Comparison of ENCODE assay signal across 15 cellular contexts in the genomic region with DNA sequence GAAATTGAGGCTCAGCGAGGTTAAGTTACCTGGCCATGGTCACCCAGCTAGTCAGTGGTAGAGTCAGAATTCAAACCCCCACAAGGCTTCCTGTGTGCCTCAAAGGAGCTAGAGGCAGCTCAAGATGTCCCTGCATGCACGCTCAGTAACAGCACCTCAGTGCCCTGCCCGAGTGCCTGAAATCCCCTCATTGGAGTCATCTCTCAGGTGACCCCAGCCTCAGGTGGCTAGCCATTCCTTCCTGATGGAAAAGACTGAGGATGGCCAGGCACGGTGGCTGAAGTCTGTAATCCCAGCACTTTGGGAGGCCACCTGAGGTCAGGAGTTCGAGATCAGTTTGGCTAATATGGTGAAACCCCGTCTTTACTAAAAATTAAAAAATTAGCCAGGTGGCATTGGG. TPM values are rescaled to one million over a fixed set of nuclear protein-coding genes. Genes with fewer than 3 reads are reported as not detected.
DNase-seq lines count a peak whose midpoint lies in the region; ATAC-seq and TF ChIP-seq lines count a peak whose summit lies in the region.
"Had no signal": no experiment of that assay in that cellular context is flagged by ENCODE, and none has a peak within 500 bp of the region (broad histone marks: within the 10 kb centered on the region; RNA-seq: fewer than 3 reads in every experiment).

No MANE protein-coding gene starts in this region.

- H4K20me1 ChIP-seq in HCT116 (ENCODE audit: insufficient read depth): no peaks in the 10 kb centered on the region

- H3K27ac Mint-ChIP-seq in MCF 10A (ENCODE audit: low read depth, unreplicated experiment): peak overlapping the region; percentile 69
- H3K27ac Mint-ChIP-seq: T-helper 1 cell treated with Interleukin-12 subunit alpha and Interleukin-12 subunit beta and Interleukin-4 antibody, amounts not matched to agents 30 μg/mL and 1 μg/mL, for 36 hours had no signal

- no peaks in the 10 kb centered on the region for H3K36me3 ChIP-seq in HCT116 (ENCODE audit: control insufficient read depth in 1 of 2, insufficient read depth in 2 of 2, low read length in 2 of 2)
- H3K36me3 ChIP-seq in mesenchymal stem cell (ENCODE audit: control insufficient read depth in 1 of 2, insufficient read depth in 2 of 2, low read depth in 1 of 2, low read length in 2 of 2): no peaks in the 10 kb centered on the region
- no peaks in the 10 kb centered on the region for H3K36me3 ChIP-seq in suprapubic skin

- RAD21 ChIA-PET in HCT116 (lab: Charles Lee; ENCODE audit: low non-redundant PET in 1 of 2, low total read pairs in 2 of 2, uncharacterized antibody in 2 of 2, unreplicated experiment in 2 of 2): interaction anchor here (0.8 to 1.2 kb wide), 3 partner anchors 41 to 94 kb away, joined by 4 to 5 read pairs (median 4); no protein-coding TSS in a partner anchor

- no peak overlapping the region for H2BK15ac ChIP-seq in mesenchymal stem cell (ENCODE audit: low read depth, poor library complexity, severe bottlenecking)

- intact Hi-C loops in HCT116 (cut with micrococcal nuclease) (loop anchor here (1.0 kb wide), 1 partner anchor 44 kb away; no protein-coding TSS in a partner anchor), MCF 10A (cut with micrococcal nuclease) (loop anchor here (5.0 kb wide), 1 partner anchor 218 kb away; the partner anchor contains the start of gene MTFP1)

- no peak overlapping the region for H4K8ac ChIP-seq in mesenchymal stem cell (ENCODE audit: low read length)

- TSS peak; percentile 81 for BruUV-seq in HCT116 (replicated peaks; lab: Mats Ljungman, UMichigan)
- BruUV-seq in MCF 10A (replicated peaks; lab: Mats Ljungman, UMichigan): no TSS peak

- H3K4me1 Mint-ChIP-seq in MCF 10A (ENCODE audit: insufficient read depth, unreplicated experiment): peaks cover 62% of the 10 kb centered on the region

- CTCF ChIA-PET in HCT116 (lab: Charles Lee): interaction anchor here (1.0 to 1.3 kb wide), 3 partner anchors 46 to 102 kb away, joined by 6 to 13 read pairs (median 8); no protein-coding TSS in a partner anchor
- CTCF ChIA-PET in MCF 10A (lab: Yijun Ruan, JAX): interaction anchor here (0.7 kb wide), 2 partner anchors 38 to 110 kb away, joined by 4 to 5 read pairs; no protein-coding TSS in a partner anchor

- 97% methylated on average over 6 of the region's 6 CpGs for WGBS in mesenchymal stem cell
- 91% methylated on average over 6 of the region's 6 CpGs for WGBS in suprapubic skin

- H3K4me1 ChIP-seq in HCT116 (ENCODE audit: control insufficient read depth in 1 of 2, insufficient read depth in 2 of 2, low read length in 2 of 2) (peaks cover 90 to 99% of the 10 kb centered on the region in 2 experiments), mesenchymal stem cell (ENCODE audit: control insufficient read depth, insufficient read depth, low read depth, low read length) (peaks cover 53% of the 10 kb centered on the region), suprapubic skin (peaks cover 73% of the 10 kb centered on the region)

- H2BK5ac ChIP-seq in mesenchymal stem cell (ENCODE audit: low read depth, low read length, poor library complexity, severe bottlenecking): peak overlapping the region; percentile 86

- H3K9me3 Mint-ChIP-seq in MCF 10A (ENCODE audit: unreplicated experiment): no peaks in the 10 kb centered on the region
- H3K9me3 Mint-ChIP-seq: T-helper 1 cell treated with Interleukin-12 subunit alpha and Interleukin-12 subunit beta and Interleukin-4 antibody, amounts not matched to agents 30 μg/mL and 1 μg/mL, for 36 hours had no signal

- peak overlapping the region; percentile 80 for H3K9ac ChIP-seq in HCT116 (ENCODE audit: low read length)
- H3K9ac ChIP-seq in mesenchymal stem cell (ENCODE audit: low read length): peak overlapping the region; percentile 87

- no peak overlapping the region for H3K23ac ChIP-seq in mesenchymal stem cell (ENCODE audit: low read length in 2 of 2)

- POLR2A ChIA-PET in HCT116 (lab: Charles Lee): interaction anchor here (0.8 to 7.5 kb wide), 17 partner anchors 7 to 102 kb away, joined by 3 to 61 read pairs (median 7); no protein-coding TSS in a partner anchor
- POLR2A ChIA-PET in MCF 10A (lab: Yijun Ruan, JAX): interaction anchor here (0.6 to 1.2 kb wide), 3 partner anchors 13 to 1528 kb away, joined by 3 to 7 read pairs (median 4); no protein-coding TSS in a partner anchor

- peak overlapping the region; percentile 89 for H2AK5ac ChIP-seq in mesenchymal stem cell (ENCODE audit: low read length, severe bottlenecking)

- TF ChIP-seq CTCF in HCT116 (IDR thresholded peaks at IDR 0.05 in 2 of 3, conservative IDR thresholded peaks at IDR 0.05 in 1 of 3; ENCODE audit: borderline replicate concordance in 1 of 3, insufficient read depth in 1 of 3, low read depth in 2 of 3, low read length in 2 of 3) (no peak), MCF 10A (IDR thresholded peaks at IDR 0.05; ENCODE audit: unreplicated experiment) (no peak), suprapubic skin (IDR thresholded peaks at IDR 0.05) (no peak)

- H3K27ac ChIP-seq in HCT116 (ENCODE audit: low read depth, low read length): peak overlapping the region; percentile 96
- H3K27ac ChIP-seq in mesenchymal stem cell (ENCODE audit: low read length, poor library complexity, severe bottlenecking): peak overlapping the region; percentile 91
- peak overlapping the region; percentile 81 for H3K27ac ChIP-seq in suprapubic skin

- no peaks in the 10 kb centered on the region for H3K79me1 ChIP-seq in mesenchymal stem cell (replicated peaks; ENCODE audit: low read length, poor library complexity, severe bottlenecking)

- ATAC-seq in HCT116 (no peak), HG03520 (IDR thresholded peaks at IDR 0.05; ENCODE audit: unreplicated experiment) (no peak)

- in situ Hi-C loops in KBM-7 (cut with MboI; ENCODE audit: low pct_unique_long_range_greater_than_20kb, low sequenced_read_pairs): no loop called here

- H3K4ac ChIP-seq in mesenchymal stem cell (ENCODE audit: low read depth in 1 of 2, low read length in 2 of 2): peak overlapping the region in 1 of 2 experiments; percentile 89

- peak overlapping the region; percentile 34 for H4K91ac ChIP-seq in mesenchymal stem cell (ENCODE audit: low read length)

- TF ChIP-seq EP300 in suprapubic skin (IDR thresholded peaks at IDR 0.05): no peak

- no peaks in the 10 kb centered on the region for H3K27me3 Mint-ChIP-seq in MCF 10A (ENCODE audit: insufficient read depth, unreplicated experiment)

- no peaks in the 10 kb centered on the region for H3K9me3 ChIP-seq in HCT116 (ENCODE audit: control insufficient read depth in 1 of 2, insufficient read depth in 1 of 2, low read depth in 1 of 2, low read length in 2 of 2)
- H3K9me3 ChIP-seq in mesenchymal stem cell (ENCODE audit: control insufficient read depth, low read length): no peaks in the 10 kb centered on the region
- no peaks in the 10 kb centered on the region for H3K9me3 ChIP-seq in suprapubic skin

- no peaks in the 10 kb centered on the region for H3K9me2 ChIP-seq in HCT116 (ENCODE audit: insufficient read depth)

- H2BK12ac ChIP-seq in mesenchymal stem cell (ENCODE audit: low read length in 2 of 2): peak overlapping the region; percentile 95 to 100

- DNase-seq in HCT116 (ENCODE audit: low read depth, low spot score) (no peak), MCF 10A (ENCODE audit: unreplicated experiment) (no peak), mesenchymal stem cell (no peak), suprapubic skin (ENCODE audit: low spot score in 2 of 2) (peak in 1 of 2 donors; percentile 69), Ammon's horn (ENCODE audit: low spot score) (no peak), KBM-7 (no peak), NCI-H187 (lab: John Stamatoyannopoulos, UW) (no peak)
- DNase-seq: activated CD4-positive, CD25-positive, alpha-beta regulatory T cell treated with anti-CD3 and anti-CD28 coated beads, Interleukin-2, amount 50 U/mL, for 72 hours; cerebellar nuclear complex; left ventricle myocardium superior; NCI-H446 treated with DMSO at 0.1 percent for 48 hours; occipital lobe had no signal

- TF ChIP-seq RAD21 in HCT116 (IDR thresholded peaks at IDR 0.05; ENCODE audit: low read depth): no peak

- no peaks in the 10 kb centered on the region for H3K36me3 Mint-ChIP-seq in MCF 10A (ENCODE audit: insufficient read depth, unreplicated experiment)

- peak overlapping the region in 1 of 2 experiments; percentile 88 for H3K18ac ChIP-seq in mesenchymal stem cell (ENCODE audit: low read depth in 1 of 2, low read length in 2 of 2)

- TF ChIP-seq POLR2A in HCT116 (IDR thresholded peaks at IDR 0.05; ENCODE audit: borderline replicate concordance, extremely low read depth, insufficient read depth, insufficient read length) (no peak), suprapubic skin (IDR thresholded peaks at IDR 0.05) (no peak)

- peak overlapping the region; percentile 29 for H2BK120ac ChIP-seq in mesenchymal stem cell (ENCODE audit: low read depth, low read length)

- H2AFZ ChIP-seq in HCT116 (ENCODE audit: low read depth, low read length, poor library complexity, severe bottlenecking): no peak overlapping the region
- H2AFZ ChIP-seq in mesenchymal stem cell (ENCODE audit: low read depth, low read length): no peak overlapping the region

- H3K4me3 Mint-ChIP-seq in MCF 10A (ENCODE audit: unreplicated experiment): no peak overlapping the region
- H3K4me3 Mint-ChIP-seq: T-helper 1 cell treated with Interleukin-12 subunit alpha and Interleukin-12 subunit beta and Interleukin-4 antibody, amounts not matched to agents 30 μg/mL and 1 μg/mL, for 36 hours had no signal

- H3K14ac ChIP-seq in mesenchymal stem cell (ENCODE audit: low read length in 2 of 2): peak overlapping the region in 1 of 2 experiments; percentile 79

- H3K27me3 ChIP-seq in HCT116 (ENCODE audit: insufficient read depth, low read length) (no peaks in the 10 kb centered on the region), mesenchymal stem cell (ENCODE audit: control insufficient read depth in 1 of 2, insufficient read depth in 1 of 2, low read length in 2 of 2) (peaks cover 0 to under 1% of the 10 kb centered on the region in 2 experiments), suprapubic skin (no peaks in the 10 kb centered on the region)

- H3K4me2 ChIP-seq in HCT116 (ENCODE audit: low read length) (peak overlapping the region; percentile 64), mesenchymal stem cell (ENCODE audit: low read length, poor library complexity, severe bottlenecking) (no peak overlapping the region)

- H3K4me3 ChIP-seq in HCT116 (replicated peaks in 1 of 2; ENCODE audit: low read depth in 1 of 2, low read length in 2 of 2) (no peak overlapping the region), mesenchymal stem cell (ENCODE audit: insufficient read depth in 1 of 2, low read depth in 1 of 2, low read length in 2 of 2) (no peak overlapping the region), suprapubic skin (no peak overlapping the region)

- no peaks in the 10 kb centered on the region for H3K79me2 ChIP-seq in HCT116 (ENCODE audit: insufficient read depth, low read length)

RNA-seq across cellular contexts. Expression of gene LIF, which starts 36.9 kb away (rescaled TPM):
- total RNA-seq in HCT116 (2021; ENCODE audit: unreplicated experiment): 75.4 TPM
- 105 and 129 TPM in 2 replicates for polyA plus RNA-seq in HCT116 (2012)
- 9.5 and 19.3 TPM in 2 replicates for total RNA-seq in MCF 10A (2022)
- 10.2 TPM for polyA plus RNA-seq in mesenchymal stem cell (2013, experiment 1 of 2)
- 9.7 TPM for polyA plus RNA-seq in mesenchymal stem cell (2013, experiment 2 of 2)
- 10 to 100 TPM in 1 of 4 donors, 1 to 10 TPM in 3; 4.2 to 15.3 (median 8.5) TPM for total RNA-seq in suprapubic skin
- total RNA-seq: occipital lobe had no signal

RNA-seq across cellular contexts. Expression of gene OSM, which starts 57.0 kb away (rescaled TPM):
- not detected for total RNA-seq in HCT116 (2021; ENCODE audit: unreplicated experiment)
- 0.04 and 0.05 TPM in 2 replicates for polyA plus RNA-seq in HCT116 (2012)
- not detected in 2 replicates for total RNA-seq in MCF 10A (2022)
- not detected for polyA plus RNA-seq in mesenchymal stem cell (2013, experiment 1 of 2)
- not detected for polyA plus RNA-seq in mesenchymal stem cell (2013, experiment 2 of 2)
- under 1 TPM in 1 of 4 donors, not detected in 3; 0.34 TPM for total RNA-seq in suprapubic skin
- total RNA-seq: endothelial cell of umbilical vein, left ventricle myocardium superior had no signal
- polyA plus RNA-seq: endothelial cell of umbilical vein had no signal
